Comparison of ENCODE assay signal across 24 cellular contexts in genomic region chr22:29265306-29265705, GRCh38. TPM values are rescaled to one million over a fixed set of nuclear protein-coding genes. Genes with fewer than 3 reads are reported as not detected.
A peak's percentile ranks its signal among the peaks of the same experiment; 100 is the strongest.
DNase-seq lines count a peak whose midpoint lies in the region; ATAC-seq, FAIRE-seq and TF ChIP-seq lines count a peak whose summit lies in the region.
"Had no signal": no experiment of that assay in that cellular context is flagged by ENCODE, and none has a peak within 500 bp of the region (broad histone marks: within the 10 kb centered on the region; RNA-seq: fewer than 3 reads in every experiment).

No MANE protein-coding gene starts in this region.

- H2AK5ac ChIP-seq in neuronal stem cell (ENCODE audit: low read depth, low read length), result no peak overlapping the region

- TF ChIP-seq EP300 in K562 (IDR thresholded peaks at IDR 0.05; ENCODE audit: low read length), result no peak

- H3K36me3 ChIP-seq in A673 (ENCODE audit: insufficient read depth, low read length, poor library complexity, severe bottlenecking) (peaks cover 45% of the 10 kb centered on the region), HEK293 (ENCODE audit: control insufficient read depth in 2 of 2, insufficient read depth in 1 of 2, low read length in 2 of 2) (peaks cover 19 to 66% of the 10 kb centered on the region in 2 experiments), K562 (ENCODE audit: control insufficient read depth, insufficient read depth, low read length) (peaks cover 45% of the 10 kb centered on the region), neuronal stem cell (replicated peaks in 1 of 2; ENCODE audit: control insufficient read depth in 2 of 2, insufficient read depth in 2 of 2, low read length in 2 of 2) (peaks cover 24 to 55% of the 10 kb centered on the region in 2 donors), left lung (peaks cover 0 to 30% of the 10 kb centered on the region in 2 donors)

- H3K4me1 ChIP-seq in A673 (ENCODE audit: insufficient read depth, low read length, poor library complexity, severe bottlenecking), result peaks cover 19% of the 10 kb centered on the region
- H3K4me1 ChIP-seq in HEK293 (ENCODE audit: control insufficient read depth, insufficient read depth, low read length), result no peaks in the 10 kb centered on the region; the same call in 1 of the 2 replicates
- peaks cover 19 to 30% of the 10 kb centered on the region in 2 experiments; a peak in 4 of 5 replicates for H3K4me1 ChIP-seq in K562 (replicated peaks in 1 of 2; ENCODE audit: control insufficient read depth in 2 of 2, insufficient read depth in 2 of 2, low read length in 2 of 2)
- peaks cover 11 to 25% of the 10 kb centered on the region in 2 donors for H3K4me1 ChIP-seq in neuronal stem cell (ENCODE audit: control insufficient read depth in 2 of 2, insufficient read depth in 1 of 2, low read depth in 1 of 2, low read length in 2 of 2)
- H3K4me1 ChIP-seq in left lung, result peaks cover 10 to 30% of the 10 kb centered on the region in 2 donors

- H3K79me1 ChIP-seq in neuronal stem cell (ENCODE audit: low read depth, low read length), result peaks cover 20% of the 10 kb centered on the region

- H3K79me2 ChIP-seq in K562 (ENCODE audit: control insufficient read depth, insufficient read depth, low read length), result peaks cover 48% of the 10 kb centered on the region

- in situ Hi-C loops in K562 (cut with MboI), result no loop called here

- no peak for TF ChIP-seq RAD21 in K562 (CRISPR knock-in tag; conservative IDR thresholded peaks at IDR 0.05 in 1 of 2, IDR thresholded peaks at IDR 0.05 in 1 of 2)

- H3K14ac ChIP-seq in neuronal stem cell (ENCODE audit: low read length), result no peak overlapping the region

- H4K20me1 ChIP-seq in K562 (replicated peaks; ENCODE audit: control insufficient read depth, insufficient read depth, low read length), result peaks cover 18% of the 10 kb centered on the region

- no peak overlapping the region for H4K8ac ChIP-seq in neuronal stem cell (ENCODE audit: low read depth, low read length)

- POLR2A ChIA-PET in A673 (lab: Charles Lee; ENCODE audit: low non-redundant PET) (no interaction called here), HEK293 (lab: Yijun Ruan, JAX) (interaction anchor here (0.6 kb wide), 1 partner anchor 124 kb away, joined by 3 read pairs; no protein-coding TSS in a partner anchor), K562 (lab: Yijun Ruan, JAX) (interaction anchor here (1.5 kb wide), 1 partner anchor 10 kb away, joined by 3 read pairs; no protein-coding TSS in a partner anchor)

- no peak overlapping the region for H3K4me2 ChIP-seq in K562 (ENCODE audit: insufficient read depth, low read length)
- H3K4me2 ChIP-seq in neuronal stem cell (ENCODE audit: insufficient read depth, low read length, poor library complexity, severe bottlenecking), result no peak overlapping the region

- no peak for TF ChIP-seq POLR2A in K562 (conservative IDR thresholded peaks at IDR 0.05)

- H3K4ac ChIP-seq in neuronal stem cell (ENCODE audit: low read length), result no peak overlapping the region

- peak overlapping the region; percentile 16 for H3K18ac ChIP-seq in neuronal stem cell (ENCODE audit: low read length)

- H2BK120ac ChIP-seq in neuronal stem cell (ENCODE audit: low read depth, low read length), result no peak overlapping the region

- 95% methylated on average over 6 of the region's 7 CpGs for WGBS in K562 (ENCODE audit: insufficient coverage, low coverage, missing lambda C conversion rate)
- WGBS in neuronal stem cell (ENCODE audit: extremely low coverage in 2 of 2, insufficient read length in 2 of 2, insufficient replicate concordance in 1 of 2), 2 donors, result no CpG with 5 or more reads among the region's 7 CpGs

- ATAC-seq in K562 (no peak), HG03342 (IDR thresholded peaks at IDR 0.05; ENCODE audit: unreplicated experiment) (no peak), left lung (no peak)
- ATAC-seq: A549, GM23338, HCT116, Panc1 had no signal

- H3K27ac ChIP-seq in A673 (ENCODE audit: low read depth, low read length, poor library complexity, severe bottlenecking) (peak overlapping the region; percentile 7), HEK293 (ENCODE audit: extremely low read depth, low read depth, low read length) (peak overlapping the region; percentile 48), K562 (ENCODE audit: extremely low read depth, low read depth, low read length) (no peak overlapping the region), neuronal stem cell (replicated peaks; ENCODE audit: low read length) (no peak overlapping the region), left lung (no peak overlapping the region)
- H3K27ac ChIP-seq: SJCRH30 had no signal

- BruUV-seq in A673 (replicated peaks; lab: Mats Ljungman, UMichigan) (no TSS peak), K562 (replicated peaks; lab: Mats Ljungman, UMichigan) (no TSS peak)

- no peak overlapping the region for H2BK5ac ChIP-seq in neuronal stem cell (ENCODE audit: low read length)

- CTCF ChIA-PET in A673 (lab: Charles Lee), result no interaction called here
- CTCF ChIA-PET in HEK293 (lab: Yijun Ruan, JAX), result interaction anchor here (1.4 kb wide), 1 partner anchor 20 kb away, joined by 3 read pairs; no protein-coding TSS in a partner anchor
- CTCF ChIA-PET in K562 (lab: Yijun Ruan, JAX; ENCODE audit: low intra/inter-chr PET ratio), result no interaction called here

- FAIRE-seq in K562 (lab: Jason Lieb, UNC), result no peak
- FAIRE-seq: A549, GM12891 had no signal

- H2AFZ ChIP-seq in K562 (ENCODE audit: low read depth, low read length) (no peak overlapping the region), neuronal stem cell (ENCODE audit: low read length) (no peak overlapping the region)
- H2AFZ ChIP-seq: GM23338 had no signal

- no peak for DNase-seq in A673 (ENCODE audit: low spot score)
- DNase-seq in K562 (ENCODE audit: extremely low read depth in 1 of 4, low spot score in 3 of 4), result no peak
- no peak for DNase-seq in neuronal stem cell (ENCODE audit: low spot score)
- no peak for DNase-seq in NCI-H69 (lab: John Stamatoyannopoulos, UW)
- no peak for DNase-seq in left lung
- DNase-seq in stimulated activated CD4-positive, alpha-beta T cell treated with anti-CD3 and anti-CD28 coated beads, Interleukin-4, amount 100 ng/mL, for 4 hours, result no peak
- DNase-seq: BE2C; Caco-2; CD4-positive, alpha-beta memory T cell; DMS 273 treated with DMSO at 0.1 percent for 48 hours; KG1; NCI-H1092; NCI-H1436 treated with DMSO at 0.1 percent for 48 hours; NCI-H1930; NCI-H748 treated with DMSO at 0.1 percent for 48 hours; SJCRH30 had no signal

- TF ChIP-seq CTCF in A673 (conservative IDR thresholded peaks at IDR 0.05; ENCODE audit: low read depth, low read length) (no peak), HEK293 (tag by site-specific recombination; IDR thresholded peaks at IDR 0.05) (no peak), K562 (IDR thresholded peaks at IDR 0.05 in 2 of 3, conservative IDR thresholded peaks at IDR 0.05 in 1 of 3; ENCODE audit: insufficient read depth in 2 of 3, low read depth in 1 of 3, low read length in 3 of 3) (no peak), left lung (IDR thresholded peaks at IDR 0.05) (no peak)

- no peaks in the 10 kb centered on the region for H3K27me3 ChIP-seq in A673 (replicated peaks; ENCODE audit: insufficient read depth, low read depth, low read length, poor library complexity)
- no peaks in the 10 kb centered on the region for H3K27me3 ChIP-seq in K562 (ENCODE audit: control insufficient read depth in 2 of 2, insufficient read depth in 2 of 2, low read length in 2 of 2)
- no peaks in the 10 kb centered on the region for H3K27me3 ChIP-seq in neuronal stem cell (ENCODE audit: control insufficient read depth in 3 of 3, insufficient read depth in 3 of 3, low read depth in 1 of 3, low read length in 3 of 3)
- no peaks in the 10 kb centered on the region for H3K27me3 ChIP-seq in left lung
- H3K27me3 ChIP-seq: BE2C, SJCRH30 had no signal

- intact Hi-C loops in A673 (cut with micrococcal nuclease; ENCODE audit: unreplicated experiment) (no loop called here), K562 (cut with micrococcal nuclease) (loop anchor here (10.0 kb wide), 1 partner anchor 381 kb away; the partner anchor contains the start of gene ZNRF3), left lung (cut with DNase I) (no loop called here)

- H2BK12ac ChIP-seq in neuronal stem cell (ENCODE audit: low read length), result no peak overlapping the region

- no peak overlapping the region for H2BK15ac ChIP-seq in neuronal stem cell (ENCODE audit: low read length)

- H3K4me3 ChIP-seq in A673 (ENCODE audit: low read depth, low read length, poor library complexity, severe bottlenecking) (no peak overlapping the region), HEK293 (ENCODE audit: low read depth, low read length) (no peak overlapping the region), K562 (no peak overlapping the region), neuronal stem cell (ENCODE audit: low read length in 2 of 2) (no peak overlapping the region), left lung (no peak overlapping the region)
- H3K4me3 ChIP-seq: A549, GM23338, SJCRH30 had no signal

- no peak overlapping the region for H4K91ac ChIP-seq in neuronal stem cell (ENCODE audit: low read depth, low read length, poor library complexity)

- H3K9me3 ChIP-seq in A673 (ENCODE audit: low read depth, low read length, poor library complexity, severe bottlenecking) (no peaks in the 10 kb centered on the region), HEK293 (ENCODE audit: control insufficient read depth, insufficient read depth, low read depth, low read length) (no peaks in the 10 kb centered on the region), K562 (replicated peaks; ENCODE audit: control insufficient read depth, insufficient read depth, low read depth, low read length) (no peaks in the 10 kb centered on the region), neuronal stem cell (replicated peaks in 1 of 2; ENCODE audit: control insufficient read depth in 2 of 2, insufficient read depth in 1 of 2, low read depth in 1 of 2, low read length in 2 of 2) (no peaks in the 10 kb centered on the region), left lung (no peaks in the 10 kb centered on the region)
- H3K9me3 ChIP-seq: A549, BE2C, Caco-2, SJCRH30 had no signal

- H3K9ac ChIP-seq in K562 (ENCODE audit: insufficient read depth in 1 of 2, low read depth in 2 of 2, low read length in 2 of 2) (no peak overlapping the region), neuronal stem cell (ENCODE audit: low read depth, low read length, poor library complexity) (no peak overlapping the region)

- H3K23ac ChIP-seq in neuronal stem cell (ENCODE audit: low read depth, low read length, poor library complexity), result no peak overlapping the region

- no peaks in the 10 kb centered on the region for H3K9me1 ChIP-seq in K562 (ENCODE audit: control insufficient read depth, insufficient read depth, low read length)

RNA-seq across cellular contexts. Expression of gene RHBDD3, which starts 2.5 kb away (rescaled TPM):
- total RNA-seq in A673 (2021), result 77.7 and 84.0 TPM in 2 replicates
- 10.9 and 42.9 TPM in 2 replicates for total RNA-seq in K562 (2011; cell fraction: chromatin; rRNA removed; ENCODE audit: low replicate concordance)
- 47.1 and 51.4 TPM in 2 replicates for total RNA-seq in K562 (2011; cell fraction: nucleolus; rRNA removed)
- 27.9 and 28.5 TPM in 2 replicates for total RNA-seq in K562 (2011; cell fraction: nucleoplasm; rRNA removed)
- total RNA-seq in K562 (2014; rRNA removed), result 30.9 and 37.1 TPM in 2 replicates
- 7.3 and 8.5 TPM in 2 replicates for total RNA-seq in K562 (2014; rRNA removed; fragmentation: Illumina TruSeq; extraction: Trizol)
- total RNA-seq in K562 (2015; rRNA removed; fragmentation: Illumina TruSeq; extraction: Trizol), result 18.0 and 20.8 TPM in 2 replicates
- total RNA-seq in K562 (2021), result 29.9 and 30.3 TPM in 2 replicates
- 14.0 and 17.4 TPM in 2 replicates for polyA plus RNA-seq in K562 (2011; rRNA removed)
- polyA plus RNA-seq in K562 (2011; cell fraction: cytosol; rRNA removed), result 21.8 and 63.3 TPM in 2 replicates
- 18.2 and 35.0 TPM in 2 replicates for polyA plus RNA-seq in K562 (2011; cell fraction: nucleus; rRNA removed)
- 22.9 and 35.2 TPM in 2 replicates for polyA plus RNA-seq in K562 (2012)
- 10.2 and 20.1 TPM in 2 replicates for polyA plus RNA-seq in K562 (2014; fragmentation: Illumina TruSeq; extraction: Trizol)
- 1 to 10 TPM in 1 of 2 experiments, under 1 TPM in 1; 0.32 to 1.2 TPM for polyA plus RNA-seq in K562 (2014; fragmentation: Nextera tagmentation; extraction: Ambion mirVana)
- 35.6 and 39.3 TPM in 2 replicates for polyA plus RNA-seq in K562 (2014; rRNA removed)
- polyA minus RNA-seq in K562 (2011; rRNA and poly(A)+ RNA removed), result 2.8 and 5.3 TPM in 2 replicates
- polyA minus RNA-seq in K562 (2011; cell fraction: cytosol; rRNA and poly(A)+ RNA removed), result 9.1 and 13.8 TPM in 2 replicates
- polyA minus RNA-seq in K562 (2011; cell fraction: nucleus; rRNA and poly(A)+ RNA removed), result 10.9 and 11.4 TPM in 2 replicates
- 25.1 TPM for polyA plus RNA-seq in neuronal stem cell (2013, experiment 1 of 2)
- polyA plus RNA-seq in neuronal stem cell (2013, experiment 2 of 2), result 24.1 TPM
- total RNA-seq in left lung, result 10 to 100 TPM; 24.1 to 34.7 TPM

RNA-seq across cellular contexts. Expression of gene EWSR1, which starts 2.8 kb away (rescaled TPM):
- total RNA-seq in A673 (2021) (348 and 358 TPM in 2 replicates), K562 (2014; rRNA removed) (283 and 302 TPM in 2 replicates), K562 (2014; rRNA removed; fragmentation: Illumina TruSeq; extraction: Trizol) (131 and 132 TPM in 2 replicates), K562 (2015; rRNA removed; fragmentation: Illumina TruSeq; extraction: Trizol) (172 and 181 TPM in 2 replicates), K562 (2021) (233 and 254 TPM in 2 replicates), left lung (100 to 1,000 TPM; 125 to 189 TPM)
- 290 and 407 TPM in 2 replicates for total RNA-seq in K562 (2011; cell fraction: chromatin; rRNA removed; ENCODE audit: low replicate concordance)
- 162 and 182 TPM in 2 replicates for total RNA-seq in K562 (2011; cell fraction: nucleolus; rRNA removed)
- total RNA-seq in K562 (2011; cell fraction: nucleoplasm; rRNA removed), result 269 and 319 TPM in 2 replicates
- polyA plus RNA-seq in K562 (2011; rRNA removed) (239 and 279 TPM in 2 replicates), K562 (2014; fragmentation: Illumina TruSeq; extraction: Trizol) (375 and 450 TPM in 2 replicates), K562 (2014; fragmentation: Nextera tagmentation; extraction: Ambion mirVana) (100 to 1,000 TPM in 1 of 2 experiments, 10 to 100 TPM in 1; 83.3 to 101 TPM), K562 (2014; rRNA removed) (245 and 263 TPM in 2 replicates)
- polyA plus RNA-seq in K562 (2011; cell fraction: cytosol; rRNA removed), result 452 and 650 TPM in 2 replicates
- 519 and 665 TPM in 2 replicates for polyA plus RNA-seq in K562 (2011; cell fraction: nucleus; rRNA removed)
- 205 and 340 TPM in 2 replicates for polyA plus RNA-seq in K562 (2012)
- 228 and 290 TPM in 2 replicates for polyA minus RNA-seq in K562 (2011; rRNA and poly(A)+ RNA removed)
- polyA minus RNA-seq in K562 (2011; cell fraction: cytosol; rRNA and poly(A)+ RNA removed), result 181 and 192 TPM in 2 replicates
- polyA minus RNA-seq in K562 (2011; cell fraction: nucleus; rRNA and poly(A)+ RNA removed), result 106 and 173 TPM in 2 replicates
- polyA plus RNA-seq in neuronal stem cell (2013, experiment 1 of 2), result 271 TPM
- polyA plus RNA-seq in neuronal stem cell (2013, experiment 2 of 2), result 267 TPM

RNA-seq across cellular contexts. Expression of gene GAS2L1, which starts 41.1 kb away (rescaled TPM):
- total RNA-seq in A673 (2021) (22.7 TPM in 2 replicates), K562 (2014; rRNA removed) (7.0 and 9.5 TPM in 2 replicates), K562 (2014; rRNA removed; fragmentation: Illumina TruSeq; extraction: Trizol) (1.3 and 1.5 TPM in 2 replicates), K562 (2015; rRNA removed; fragmentation: Illumina TruSeq; extraction: Trizol) (4.8 and 5.4 TPM in 2 replicates), K562 (2021) (19.7 and 21.4 TPM in 2 replicates), left lung (10 to 100 TPM; 30.6 to 32.6 TPM)
- total RNA-seq in K562 (2011; cell fraction: chromatin; rRNA removed; ENCODE audit: low replicate concordance), result 22.3 and 60.1 TPM in 2 replicates
- 28.4 and 30.7 TPM in 2 replicates for total RNA-seq in K562 (2011; cell fraction: nucleolus; rRNA removed)
- total RNA-seq in K562 (2011; cell fraction: nucleoplasm; rRNA removed), result 27.4 and 41.5 TPM in 2 replicates
- polyA plus RNA-seq in K562 (2011; rRNA removed) (3.2 and 5.1 TPM in 2 replicates), K562 (2014; fragmentation: Illumina TruSeq; extraction: Trizol) (2.4 and 6.6 TPM in 2 replicates), K562 (2014; fragmentation: Nextera tagmentation; extraction: Ambion mirVana) (under 1 TPM; 0.56 to 0.94 TPM), K562 (2014; rRNA removed) (14.3 and 17.2 TPM in 2 replicates)
- 4.3 and 19.2 TPM in 2 replicates for polyA plus RNA-seq in K562 (2011; cell fraction: cytosol; rRNA removed)
- 22.5 and 43.5 TPM in 2 replicates for polyA plus RNA-seq in K562 (2011; cell fraction: nucleus; rRNA removed)
- 8.3 and 13.9 TPM in 2 replicates for polyA plus RNA-seq in K562 (2012)
- 0.66 and 3.1 TPM in 2 replicates for polyA minus RNA-seq in K562 (2011; rRNA and poly(A)+ RNA removed)
- polyA minus RNA-seq in K562 (2011; cell fraction: cytosol; rRNA and poly(A)+ RNA removed), result 6.4 and 6.5 TPM in 2 replicates
- 9.4 and 9.8 TPM in 2 replicates for polyA minus RNA-seq in K562 (2011; cell fraction: nucleus; rRNA and poly(A)+ RNA removed)
- polyA plus RNA-seq in neuronal stem cell (2013, experiment 1 of 2), result 7.7 TPM
- polyA plus RNA-seq in neuronal stem cell (2013, experiment 2 of 2), result 7.4 TPM

RNA-seq across cellular contexts. Expression of gene RASL10A, which starts 50.2 kb away (rescaled TPM):
- 0.68 TPM in 1 of 2 replicates, not detected in the other for total RNA-seq in A673 (2021)
- total RNA-seq in K562 (2011; cell fraction: chromatin; rRNA removed; ENCODE audit: low replicate concordance), result 1.7 TPM in 1 of 2 replicates, not detected in the other
- total RNA-seq in K562 (2011; cell fraction: nucleolus; rRNA removed), result 1.3 and 1.6 TPM in 2 replicates
- total RNA-seq in K562 (2011; cell fraction: nucleoplasm; rRNA removed), result 0.95 and 1.1 TPM in 2 replicates
- 0.53 and 0.95 TPM in 2 replicates for total RNA-seq in K562 (2014; rRNA removed)
- 0.25 TPM in 1 of 2 replicates, not detected in the other for total RNA-seq in K562 (2014; rRNA removed; fragmentation: Illumina TruSeq; extraction: Trizol)
- not detected in 2 replicates for total RNA-seq in K562 (2015; rRNA removed; fragmentation: Illumina TruSeq; extraction: Trizol)
- 0.49 and 0.60 TPM in 2 replicates for total RNA-seq in K562 (2021)
- polyA plus RNA-seq in K562 (2011; rRNA removed), result 0.37 and 0.40 TPM in 2 replicates
- polyA plus RNA-seq in K562 (2011; cell fraction: cytosol; rRNA removed), result 0.10 and 2.2 TPM in 2 replicates
- polyA plus RNA-seq in K562 (2011; cell fraction: nucleus; rRNA removed), result 0.86 and 3.9 TPM in 2 replicates
- 0.29 and 0.35 TPM in 2 replicates for polyA plus RNA-seq in K562 (2012)
- not detected in 2 replicates for polyA plus RNA-seq in K562 (2014; fragmentation: Illumina TruSeq; extraction: Trizol)
- under 1 TPM in 1 of 2 experiments, not detected in 1; 0.17 TPM for polyA plus RNA-seq in K562 (2014; fragmentation: Nextera tagmentation; extraction: Ambion mirVana)
- polyA plus RNA-seq in K562 (2014; rRNA removed), result 0.54 and 1.2 TPM in 2 replicates
- not detected in 2 replicates for polyA minus RNA-seq in K562 (2011; rRNA and poly(A)+ RNA removed)
- polyA minus RNA-seq in K562 (2011; cell fraction: cytosol; rRNA and poly(A)+ RNA removed), result not detected in 2 replicates
- polyA minus RNA-seq in K562 (2011; cell fraction: nucleus; rRNA and poly(A)+ RNA removed), result 0.67 TPM in 1 of 2 replicates, not detected in the other
- 0.56 TPM for polyA plus RNA-seq in neuronal stem cell (2013, experiment 1 of 2)
- 0.53 TPM for polyA plus RNA-seq in neuronal stem cell (2013, experiment 2 of 2)
- 1 to 10 TPM in 1 of 2 donors, under 1 TPM in 1; 0.96 to 1.8 TPM for total RNA-seq in left lung
- total RNA-seq: NCI-H460 had no signal
- polyA plus RNA-seq: CD4-positive, alpha-beta memory T cell had no signal

RNA-seq across cellular contexts. Expression of gene EMID1, which starts 59.6 kb away (rescaled TPM):
- total RNA-seq in A673 (2021) (0.15 TPM in 1 of 2 replicates, not detected in the other), K562 (2014; rRNA removed) (5.5 and 6.9 TPM in 2 replicates), K562 (2014; rRNA removed; fragmentation: Illumina TruSeq; extraction: Trizol) (0.80 and 0.91 TPM in 2 replicates), K562 (2015; rRNA removed; fragmentation: Illumina TruSeq; extraction: Trizol) (3.0 TPM in 2 replicates), K562 (2021) (5.7 and 7.2 TPM in 2 replicates), left lung (10 to 100 TPM; 10.5 to 17.7 TPM)
- total RNA-seq in K562 (2011; cell fraction: chromatin; rRNA removed; ENCODE audit: low replicate concordance), result 9.5 and 19.2 TPM in 2 replicates
- total RNA-seq in K562 (2011; cell fraction: nucleolus; rRNA removed), result 12.4 and 12.8 TPM in 2 replicates
- 11.4 and 13.8 TPM in 2 replicates for total RNA-seq in K562 (2011; cell fraction: nucleoplasm; rRNA removed)
- polyA plus RNA-seq in K562 (2011; rRNA removed) (2.7 and 3.0 TPM in 2 replicates), K562 (2014; fragmentation: Illumina TruSeq; extraction: Trizol) (1.6 and 2.6 TPM in 2 replicates), K562 (2014; fragmentation: Nextera tagmentation; extraction: Ambion mirVana) (under 1 TPM; 0.15 to 0.17 TPM), K562 (2014; rRNA removed) (4.9 and 6.9 TPM in 2 replicates)
- 2.8 and 9.9 TPM in 2 replicates for polyA plus RNA-seq in K562 (2011; cell fraction: cytosol; rRNA removed)
- polyA plus RNA-seq in K562 (2011; cell fraction: nucleus; rRNA removed), result 4.6 and 10.5 TPM in 2 replicates
- polyA plus RNA-seq in K562 (2012), result 5.3 and 46.5 TPM in 2 replicates
- 1.1 and 2.6 TPM in 2 replicates for polyA minus RNA-seq in K562 (2011; rRNA and poly(A)+ RNA removed)
- 1.0 and 2.4 TPM in 2 replicates for polyA minus RNA-seq in K562 (2011; cell fraction: cytosol; rRNA and poly(A)+ RNA removed)
- 4.3 and 5.3 TPM in 2 replicates for polyA minus RNA-seq in K562 (2011; cell fraction: nucleus; rRNA and poly(A)+ RNA removed)
- polyA plus RNA-seq in neuronal stem cell (2013, experiment 1 of 2), result 10.7 TPM
- polyA plus RNA-seq in neuronal stem cell (2013, experiment 2 of 2), result 10.3 TPM
- total RNA-seq: CD4-positive, alpha-beta memory T cell had no signal

Comparison
In these comparisons a context has a peak if more than half of its experiments do, and no peak if none do; other contexts are left out.
1. H3K27ac ChIP-seq: peak in A673 (single experiment) and HEK293 (single experiment); none in K562 (single experiment), neuronal stem cell (single experiment) and left lung (0 of 2).